Comparison of ENCODE assay signal across 7 cellular contexts in genomic region chr11:76799061-76799804, GRCh38.
DNase-seq lines count a peak whose midpoint lies in the region; ATAC-seq and TF ChIP-seq lines count a peak whose summit lies in the region.

No MANE protein-coding gene starts in this region.

- ATAC-seq in GM18858 (IDR thresholded peaks at IDR 0.05; ENCODE audit: unreplicated experiment) (peak; percentile 46), HG03108 (IDR thresholded peaks at IDR 0.05; ENCODE audit: unreplicated experiment) (peak; percentile 68)

- TF ChIP-seq POLR2A in erythroblast (IDR thresholded peaks at IDR 0.05; ENCODE audit: low read length), result no peak

- H3K9ac ChIP-seq in mucosa of stomach (ENCODE audit: low read length), result peak overlapping the region; percentile 54

- peaks cover 98% of the 10 kb centered on the region for H3K4me1 ChIP-seq in mucosa of stomach (ENCODE audit: control insufficient read depth, insufficient read depth, low read length)

- H3K4me3 ChIP-seq in mucosa of stomach (ENCODE audit: low read length), result no peak overlapping the region

- no peaks in the 10 kb centered on the region for H3K9me3 ChIP-seq in mucosa of stomach (ENCODE audit: control insufficient read depth, low read length)

- no peaks in the 10 kb centered on the region for H3K27me3 ChIP-seq in mucosa of stomach (ENCODE audit: control insufficient read depth, insufficient read depth, low read length)

- peak; percentile 46 for DNase-seq in NOMO-1 treated with dmso at 0.1 percent for 144 hours (lab: John Stamatoyannopoulos, UW; ENCODE audit: unreplicated experiment)
- DNase-seq in activated T-cell treated with anti-CD3 and anti-CD28 coated beads for 24 hours (ENCODE audit: low read depth), result peak; percentile 68
- peak; percentile 88 to 94 for DNase-seq in erythroblast (lab: John Stamatoyannopoulos, UW)
- DNase-seq in stimulated activated CD8-positive, alpha-beta memory T cell treated with anti-CD3 and anti-CD28 coated beads, Interleukin-4, amount 100 ng/mL, for 4 hours (ENCODE audit: low read depth in 2 of 2, low spot score in 1 of 2), result peak; percentile 25 to 33

- peaks cover 5% of the 10 kb centered on the region for H3K36me3 ChIP-seq in mucosa of stomach (ENCODE audit: control insufficient read depth, insufficient read depth, low read length)

Comparison
In these comparisons a context has a peak if more than half of its experiments do, and no peak if none do; other contexts are left out.
1. DNase-seq: peak in every context shown above with its lines; median percentile 91 in erythroblast; 68 in activated T-cell treated with anti-CD3 and anti-CD28 coated beads for 24 hours; 46 in NOMO-1 treated with dmso at 0.1 percent for 144 hours; 29 in stimulated activated CD8-positive, alpha-beta memory T cell treated with anti-CD3 and anti-CD28 coated beads, Interleukin-4, amount 100 ng/mL, for 4 hours.